ENCODE assay signal across 1 cellular context in genomic region chr16:17590711-17591654, GRCh38.
A peak's percentile ranks its signal among the peaks of the same experiment; 100 is the strongest.
TF ChIP-seq lines count a peak whose summit lies in the region.

No MANE protein-coding gene starts in this region.

TF ChIP-seq in K562, 482 proteins besides CTCF, POLR2A, EP300 and RAD21 (continued from another document and continues in another):
- TF ChIP-seq, protein P1, sequence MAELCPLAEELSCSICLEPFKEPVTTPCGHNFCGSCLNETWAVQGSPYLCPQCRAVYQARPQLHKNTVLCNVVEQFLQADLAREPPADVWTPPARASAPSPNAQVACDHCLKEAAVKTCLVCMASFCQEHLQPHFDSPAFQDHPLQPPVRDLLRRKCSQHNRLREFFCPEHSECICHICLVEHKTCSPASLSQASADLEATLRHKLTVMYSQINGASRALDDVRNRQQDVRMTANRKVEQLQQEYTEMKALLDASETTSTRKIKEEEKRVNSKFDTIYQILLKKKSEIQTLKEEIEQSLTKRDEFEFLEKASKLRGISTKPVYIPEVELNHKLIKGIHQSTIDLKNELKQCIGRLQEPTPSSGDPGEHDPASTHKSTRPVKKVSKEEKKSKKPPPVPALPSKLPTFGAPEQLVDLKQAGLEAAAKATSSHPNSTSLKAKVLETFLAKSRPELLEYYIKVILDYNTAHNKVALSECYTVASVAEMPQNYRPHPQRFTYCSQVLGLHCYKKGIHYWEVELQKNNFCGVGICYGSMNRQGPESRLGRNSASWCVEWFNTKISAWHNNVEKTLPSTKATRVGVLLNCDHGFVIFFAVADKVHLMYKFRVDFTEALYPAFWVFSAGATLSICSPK (IDR thresholded peaks at IDR 0.05; ENCODE audit: borderline replicate concordance), result no peak
- TF ChIP-seq ZBTB9 (CRISPR knock-in tag; IDR thresholded peaks at IDR 0.05), result peak; percentile 99
- TF ChIP-seq, protein P2, sequence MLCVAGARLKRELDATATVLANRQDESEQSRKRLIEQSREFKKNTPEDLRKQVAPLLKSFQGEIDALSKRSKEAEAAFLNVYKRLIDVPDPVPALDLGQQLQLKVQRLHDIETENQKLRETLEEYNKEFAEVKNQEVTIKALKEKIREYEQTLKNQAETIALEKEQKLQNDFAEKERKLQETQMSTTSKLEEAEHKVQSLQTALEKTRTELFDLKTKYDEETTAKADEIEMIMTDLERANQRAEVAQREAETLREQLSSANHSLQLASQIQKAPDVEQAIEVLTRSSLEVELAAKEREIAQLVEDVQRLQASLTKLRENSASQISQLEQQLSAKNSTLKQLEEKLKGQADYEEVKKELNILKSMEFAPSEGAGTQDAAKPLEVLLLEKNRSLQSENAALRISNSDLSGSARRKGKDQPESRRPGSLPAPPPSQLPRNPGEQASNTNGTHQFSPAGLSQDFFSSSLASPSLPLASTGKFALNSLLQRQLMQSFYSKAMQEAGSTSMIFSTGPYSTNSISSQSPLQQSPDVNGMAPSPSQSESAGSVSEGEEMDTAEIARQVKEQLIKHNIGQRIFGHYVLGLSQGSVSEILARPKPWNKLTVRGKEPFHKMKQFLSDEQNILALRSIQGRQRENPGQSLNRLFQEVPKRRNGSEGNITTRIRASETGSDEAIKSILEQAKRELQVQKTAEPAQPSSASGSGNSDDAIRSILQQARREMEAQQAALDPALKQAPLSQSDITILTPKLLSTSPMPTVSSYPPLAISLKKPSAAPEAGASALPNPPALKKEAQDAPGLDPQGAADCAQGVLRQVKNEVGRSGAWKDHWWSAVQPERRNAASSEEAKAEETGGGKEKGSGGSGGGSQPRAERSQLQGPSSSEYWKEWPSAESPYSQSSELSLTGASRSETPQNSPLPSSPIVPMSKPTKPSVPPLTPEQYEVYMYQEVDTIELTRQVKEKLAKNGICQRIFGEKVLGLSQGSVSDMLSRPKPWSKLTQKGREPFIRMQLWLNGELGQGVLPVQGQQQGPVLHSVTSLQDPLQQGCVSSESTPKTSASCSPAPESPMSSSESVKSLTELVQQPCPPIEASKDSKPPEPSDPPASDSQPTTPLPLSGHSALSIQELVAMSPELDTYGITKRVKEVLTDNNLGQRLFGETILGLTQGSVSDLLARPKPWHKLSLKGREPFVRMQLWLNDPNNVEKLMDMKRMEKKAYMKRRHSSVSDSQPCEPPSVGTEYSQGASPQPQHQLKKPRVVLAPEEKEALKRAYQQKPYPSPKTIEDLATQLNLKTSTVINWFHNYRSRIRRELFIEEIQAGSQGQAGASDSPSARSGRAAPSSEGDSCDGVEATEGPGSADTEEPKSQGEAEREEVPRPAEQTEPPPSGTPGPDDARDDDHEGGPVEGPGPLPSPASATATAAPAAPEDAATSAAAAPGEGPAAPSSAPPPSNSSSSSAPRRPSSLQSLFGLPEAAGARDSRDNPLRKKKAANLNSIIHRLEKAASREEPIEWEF (CRISPR knock-in tag; IDR thresholded peaks at IDR 0.05), result peak; percentile 89
- TF ChIP-seq ZBTB40 (IDR thresholded peaks at IDR 0.05), result no peak
- TF ChIP-seq ZBTB40 (CRISPR knock-in tag; IDR thresholded peaks at IDR 0.05), result no peak
- no peak for TF ChIP-seq RBM25 (IDR thresholded peaks at IDR 0.05; ENCODE audit: low read depth, low read length, severe bottlenecking)
- no peak for TF ChIP-seq ZBTB2 (IDR thresholded peaks at IDR 0.05)
- no peak for TF ChIP-seq SMAD2 (IDR thresholded peaks at IDR 0.05; ENCODE audit: low read depth, low read length)
- TF ChIP-seq ZNF518B (CRISPR knock-in tag; IDR thresholded peaks at IDR 0.05), result 0 out of 2 replicates have a peak, but pooled peaks have one; percentile 38
- TF ChIP-seq ZNF280B (CRISPR knock-in tag; IDR thresholded peaks at IDR 0.05), result no peak
- TF ChIP-seq ZNF212 (CRISPR knock-in tag; IDR thresholded peaks at IDR 0.05), result peak; percentile 90
- no peak for TF ChIP-seq KDM1A (IDR thresholded peaks at IDR 0.05)
- TF ChIP-seq BDP1 (IDR thresholded peaks at IDR 0.05; ENCODE audit: insufficient read depth, insufficient read length), result no peak
- TF ChIP-seq, protein P3, sequence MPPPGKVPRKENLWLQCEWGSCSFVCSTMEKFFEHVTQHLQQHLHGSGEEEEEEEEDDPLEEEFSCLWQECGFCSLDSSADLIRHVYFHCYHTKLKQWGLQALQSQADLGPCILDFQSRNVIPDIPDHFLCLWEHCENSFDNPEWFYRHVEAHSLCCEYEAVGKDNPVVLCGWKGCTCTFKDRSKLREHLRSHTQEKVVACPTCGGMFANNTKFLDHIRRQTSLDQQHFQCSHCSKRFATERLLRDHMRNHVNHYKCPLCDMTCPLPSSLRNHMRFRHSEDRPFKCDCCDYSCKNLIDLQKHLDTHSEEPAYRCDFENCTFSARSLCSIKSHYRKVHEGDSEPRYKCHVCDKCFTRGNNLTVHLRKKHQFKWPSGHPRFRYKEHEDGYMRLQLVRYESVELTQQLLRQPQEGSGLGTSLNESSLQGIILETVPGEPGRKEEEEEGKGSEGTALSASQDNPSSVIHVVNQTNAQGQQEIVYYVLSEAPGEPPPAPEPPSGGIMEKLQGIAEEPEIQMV (tag; conservative IDR thresholded peaks at IDR 0.05; ENCODE audit: low read depth), result peak; percentile 76
- TF ChIP-seq ZNF274 (IDR thresholded peaks at IDR 0.05; ENCODE audit: borderline replicate concordance, low read depth, low read length), result no peak
- TF ChIP-seq ZNF431 (CRISPR knock-in tag; IDR thresholded peaks at IDR 0.05), result no peak
- TF ChIP-seq YY1 (IDR thresholded peaks at IDR 0.05; ENCODE audit: borderline replicate concordance in 1 of 3, control insufficient read depth in 1 of 3, extremely low read depth in 1 of 3, insufficient read depth in 3 of 3, insufficient read length in 1 of 3, insufficient replicate concordance in 2 of 3, low read depth in 1 of 3, low read length in 2 of 3), result no peak
- TF ChIP-seq ZNF717 (CRISPR knock-in tag; IDR thresholded peaks at IDR 0.05), result no peak
- no peak for TF ChIP-seq CBFA2T2 (conservative IDR thresholded peaks at IDR 0.05)
